In the genomic region with DNA sequence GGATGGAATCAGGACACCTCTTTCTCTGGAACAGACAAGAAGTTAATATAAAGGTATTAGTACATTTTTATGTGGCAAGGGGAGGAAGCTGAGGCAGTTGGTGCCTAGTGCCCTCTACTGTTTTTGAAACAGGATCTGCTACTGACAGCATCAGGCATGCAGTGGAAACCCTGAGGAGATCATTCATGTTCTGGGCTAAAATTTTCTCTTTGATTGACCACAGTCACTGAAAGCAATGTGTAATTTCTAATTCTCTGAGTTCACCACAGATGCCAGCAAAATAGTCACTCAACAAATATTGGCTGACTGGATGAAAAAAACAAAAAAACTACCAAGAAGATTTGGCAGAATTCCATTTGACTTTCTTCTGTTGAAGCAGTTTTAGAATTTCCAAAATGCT, we compare ENCODE assay signal across 7 cellular contexts.
DNase-seq lines count a peak whose midpoint lies in the region; ATAC-seq and TF ChIP-seq lines count a peak whose summit lies in the region.
"Not testable (repeated sequence)": the region's sequence is repeated elsewhere in the genome, so short reads cannot be mapped to it uniquely, and the experiment has no call there.

No MANE protein-coding gene starts in this region.

- TF ChIP-seq CTCF in body of pancreas (IDR thresholded peaks at IDR 0.05): peak in 6 of 7 experiments; percentile 9 to 50 (median 30)
- peak; percentile 73 for TF ChIP-seq CTCF in foreskin keratinocyte (conservative IDR thresholded peaks at IDR 0.05)
- not testable (repeated sequence) for TF ChIP-seq CTCF in mucosa of descending colon (IDR thresholded peaks at IDR 0.05)

- intact Hi-C loops in body of pancreas (cut with DNase I); mucosa of descending colon (cut with DNase I, micrococcal nuclease): not testable (repeated sequence)

- ATAC-seq in body of pancreas: not testable (repeated sequence)
- ATAC-seq in foreskin keratinocyte (peak; percentile 31), mucosa of descending colon (peak; percentile 56)

- not testable (repeated sequence) for H3K9me3 ChIP-seq in body of pancreas, mucosa of descending colon

- DNase-seq in DMS53 treated with DMSO at 0.1 percent for 48 hours (lab: John Stamatoyannopoulos, UW; ENCODE audit: unreplicated experiment) (peak; percentile 71), HS-27A (ENCODE audit: low read depth) (peak; percentile 7), NCI-H2227 (lab: John Stamatoyannopoulos, UW; ENCODE audit: unreplicated experiment) (peak; percentile 13), SW480 (ENCODE audit: low spot score) (peak; percentile 73), body of pancreas (peak in 3 of 4 donors; percentile 23 to 32 (median 24)), foreskin keratinocyte (peak; percentile 7 to 32)
- not testable (repeated sequence) for DNase-seq in mucosa of descending colon

- not testable (repeated sequence) for H3K36me3 ChIP-seq in body of pancreas (replicated peaks in 1 of 2; ENCODE audit: insufficient read depth in 1 of 2, low read depth in 2 of 2); mucosa of descending colon (ENCODE audit: low read depth)

- not testable (repeated sequence) for H3K27ac ChIP-seq in body of pancreas, foreskin keratinocyte

- not testable (repeated sequence) for H3K4me1 ChIP-seq in body of pancreas; foreskin keratinocyte; mucosa of descending colon (ENCODE audit: low read depth)

- not testable (repeated sequence) for TF ChIP-seq POLR2A in body of pancreas (IDR thresholded peaks at IDR 0.05)

- H3K27me3 ChIP-seq in body of pancreas, foreskin keratinocyte: not testable (repeated sequence)

- not testable (repeated sequence) for H3K4me3 ChIP-seq in body of pancreas, mucosa of descending colon
